In genomic region chr18:44795241-44795640, GRCh38 we compare ENCODE assay signal across 16 cellular contexts.
"Had no signal": no experiment of that assay in that cellular context is flagged by ENCODE, and none has a peak within 500 bp of the region (broad histone marks: within the 10 kb centered on the region; RNA-seq: fewer than 3 reads in every experiment).

No MANE protein-coding gene starts in this region.

- H3K27ac ChIP-seq: neutrophil, vagina had no signal

- H3K27me3 ChIP-seq: neutrophil, pancreas, right lobe of liver, stomach, vagina had no signal

- H3K27ac Mint-ChIP-seq: activated naive CD4-positive, alpha-beta T cell treated with anti-CD3 and anti-CD28 coated beads, Interleukin-2, amount 50 U/mL, for 72 hours; effector memory CD8-positive, alpha-beta T cell; natural killer cell had no signal

- H3K4me3 ChIP-seq: pancreas, right lobe of liver, stomach, vagina had no signal

- H3K4me3 Mint-ChIP-seq: effector memory CD8-positive, alpha-beta T cell; natural killer cell had no signal

- H3K36me3 Mint-ChIP-seq: natural killer cell had no signal

- ATAC-seq: effector memory CD8-positive, alpha-beta T cell; natural killer cell; pancreas; right lobe of liver had no signal

- H3K27me3 Mint-ChIP-seq: effector memory CD8-positive, alpha-beta T cell had no signal

- H3K36me3 ChIP-seq: neutrophil, pancreas, right lobe of liver, stomach, vagina had no signal

- H3K9me3 ChIP-seq: neutrophil, pancreas, right lobe of liver, stomach, vagina had no signal

- DNase-seq: activated CD4-positive, alpha-beta T cell treated with anti-CD3 and anti-CD28 coated beads, Interleukin-2, amount 50 U/mL, for 4 hours; activated CD4-positive, CD25-positive, alpha-beta regulatory T cell treated with anti-CD3 and anti-CD28 coated beads, Interleukin-2, amount 50 U/mL, for 72 hours; activated gamma-delta T cell; amniotic stem cell; effector memory CD8-positive, alpha-beta T cell; natural killer cell; pancreas; right lobe of liver; small intestine; stomach; T-helper 1 cell; T-helper 9 cell; trophoblast cell had no signal
